ENCODE assay signal across 10 cellular contexts in genomic region chr6:44245391-44245911, GRCh38. TPM values are rescaled to one million over a fixed set of nuclear protein-coding genes. Genes with fewer than 3 reads are reported as not detected.
DNase-seq lines count a peak whose midpoint lies in the region; ATAC-seq and TF ChIP-seq lines count a peak whose summit lies in the region.
"Had no signal": no experiment of that assay in that cellular context is flagged by ENCODE, and none has a peak within 500 bp of the region (broad histone marks: within the 10 kb centered on the region; RNA-seq: fewer than 3 reads in every experiment).

No MANE protein-coding gene starts in this region.

- intact Hi-C loops in prostate gland (cut with DNase I), result no loop called here

- H3K27me3 ChIP-seq in DOHH2 (ENCODE audit: control insufficient read depth, low read length) (no peaks in the 10 kb centered on the region), SJSA1 (replicated peaks) (no peaks in the 10 kb centered on the region), prostate gland (replicated peaks; ENCODE audit: insufficient read depth) (no peaks in the 10 kb centered on the region)

- TF ChIP-seq POLR2A in prostate gland (IDR thresholded peaks at IDR 0.05), result no peak

- H3K4me2 ChIP-seq in DOHH2 (ENCODE audit: low read length), result peak overlapping the region; percentile 80

- H3F3A ChIP-seq in DOHH2 (ENCODE audit: control insufficient read depth, insufficient read depth), result peaks cover 37% of the 10 kb centered on the region

- peaks cover 30% of the 10 kb centered on the region for H4K20me1 ChIP-seq in DOHH2 (ENCODE audit: control insufficient read depth, insufficient read depth, low read depth, low read length)

- peaks cover 31% of the 10 kb centered on the region for H3K4me1 ChIP-seq in DOHH2 (ENCODE audit: control insufficient read depth, low read length)
- H3K4me1 ChIP-seq in SJSA1 (replicated peaks), result peaks cover 24% of the 10 kb centered on the region
- peaks cover 7% of the 10 kb centered on the region for H3K4me1 ChIP-seq in prostate gland (replicated peaks)

- peaks cover 35% of the 10 kb centered on the region for H3K36me3 ChIP-seq in DOHH2 (ENCODE audit: control insufficient read depth, low read length)
- peaks cover 35% of the 10 kb centered on the region for H3K36me3 ChIP-seq in SJSA1
- H3K36me3 ChIP-seq in prostate gland, result peaks cover 0 to 13% of the 10 kb centered on the region in 2 donors

- H3K9me3 ChIP-seq in DOHH2 (ENCODE audit: control insufficient read depth, insufficient read depth, low read length), result no peaks in the 10 kb centered on the region
- no peaks in the 10 kb centered on the region for H3K9me3 ChIP-seq in SJSA1 (replicated peaks)
- no peaks in the 10 kb centered on the region for H3K9me3 ChIP-seq in prostate gland

- no peak overlapping the region for H3K27ac ChIP-seq in DOHH2 (ENCODE audit: low read depth, low read length)
- H3K27ac ChIP-seq in SJSA1, result no peak overlapping the region
- peak overlapping the region; percentile 98 to 100 for H3K27ac ChIP-seq in prostate gland
- H3K27ac ChIP-seq: SK-N-MC had no signal

- TF ChIP-seq CTCF in DOHH2 (IDR thresholded peaks at IDR 0.05; ENCODE audit: low read depth, low read length, poor library complexity, severe bottlenecking) (no peak), fibroblast of pulmonary artery (IDR thresholded peaks at IDR 0.05; ENCODE audit: low read length, missing control alignments) (no peak), prostate gland (IDR thresholded peaks at IDR 0.05) (no peak)

- ATAC-seq in GM19035 (IDR thresholded peaks at IDR 0.05; ENCODE audit: unreplicated experiment), result no peak

- no peak for DNase-seq in SJSA1 (ENCODE audit: low read depth in 1 of 2, low spot score in 2 of 2)
- DNase-seq in fibroblast of pulmonary artery (ENCODE audit: low read depth), result no peak
- DNase-seq in prostate gland (ENCODE audit: low spot score), result no peak
- no peak for DNase-seq in UCSD-AML1 (lab: John Stamatoyannopoulos, UW; ENCODE audit: unreplicated experiment)
- DNase-seq in NCI-H1105 treated with DMSO at 0.1 percent for 48 hours (lab: John Stamatoyannopoulos, UW), result no peak
- no peak for DNase-seq in NCI-H2081 (lab: John Stamatoyannopoulos, UW)

- 62% methylated on average over 12 of the region's 12 CpGs for WGBS in prostate gland

- peaks cover 41% of the 10 kb centered on the region for H3K79me2 ChIP-seq in DOHH2 (ENCODE audit: control insufficient read depth, low read length)

- no peaks in the 10 kb centered on the region for H3K9me2 ChIP-seq in DOHH2 (replicated peaks; ENCODE audit: control insufficient read depth, low read length)

- peak overlapping the region; percentile 83 for H3K4me3 ChIP-seq in DOHH2 (ENCODE audit: low read length)
- H3K4me3 ChIP-seq in SJSA1, result peak overlapping the region; percentile 71
- H3K4me3 ChIP-seq in fibroblast of pulmonary artery (replicated peaks; ENCODE audit: low read depth, low read length), result peak overlapping the region; percentile 100
- peak overlapping the region; percentile 98 for H3K4me3 ChIP-seq in prostate gland

RNA-seq across cellular contexts. Expression of gene HSP90AB1, which starts 1.4 kb away (rescaled TPM):
- 1,415 and 1,548 TPM in 2 replicates for total RNA-seq in SJSA1 (2014; rRNA removed; shearing (Covaris generic))
- 100 to 1,000 TPM; 650 to 805 TPM for total RNA-seq in prostate gland

RNA-seq across cellular contexts. Expression of gene SLC35B2, which starts 11.9 kb away (rescaled TPM):
- 89.9 and 107 TPM in 2 replicates for total RNA-seq in SJSA1 (2014; rRNA removed; shearing (Covaris generic))
- 10 to 100 TPM; 44.5 to 59.9 TPM for total RNA-seq in prostate gland

RNA-seq across cellular contexts. Expression of gene NFKBIE, which starts 19.9 kb away (rescaled TPM):
- 17.6 and 37.6 TPM in 2 replicates for total RNA-seq in SJSA1 (2014; rRNA removed; shearing (Covaris generic))
- total RNA-seq in prostate gland, result 10 to 100 TPM; 20.8 to 34.4 TPM

RNA-seq across cellular contexts. Expression of gene SLC29A1, which starts 22.1 kb away (rescaled TPM):
- total RNA-seq in SJSA1 (2014; rRNA removed; shearing (Covaris generic)), result 6.7 and 11.0 TPM in 2 replicates
- total RNA-seq in prostate gland, result 10 to 100 TPM; 18.5 to 58.9 TPM

RNA-seq across cellular contexts. Expression of gene TMEM151B, which starts 24.8 kb away (rescaled TPM):
- not detected in 2 replicates for total RNA-seq in SJSA1 (2014; rRNA removed; shearing (Covaris generic))
- 1 to 10 TPM in 1 of 2 donors, under 1 TPM in 1; 0.09 to 1.1 TPM for total RNA-seq in prostate gland
- total RNA-seq: myocyte had no signal

Comparison
In these comparisons a context has a peak if more than half of its experiments do, and no peak if none do; other contexts are left out.
1. H3K27ac ChIP-seq: peak in prostate gland (2 of 2); none in DOHH2 (single experiment) and SJSA1 (single experiment).
2. Peak in every context shown above with its lines, with median percentiles within 50 percentile points of each other: H3K4me3 ChIP-seq.